Comparison of ENCODE assay signal across 31 cellular contexts in genomic region chr1:199983531-199983930, GRCh38. TPM values are rescaled to one million over a fixed set of nuclear protein-coding genes. Genes with fewer than 3 reads are reported as not detected.
DNase-seq lines count a peak whose midpoint lies in the region; ATAC-seq, FAIRE-seq and TF ChIP-seq lines count a peak whose summit lies in the region.
"Had no signal": no experiment of that assay in that cellular context is flagged by ENCODE, and none has a peak within 500 bp of the region (broad histone marks: within the 10 kb centered on the region; RNA-seq: fewer than 3 reads in every experiment).

No MANE protein-coding gene starts in this region.

- H3K4me1 ChIP-seq in mucosa of rectum (ENCODE audit: control insufficient read depth in 2 of 2, insufficient read depth in 2 of 2, low read length in 2 of 2) (peaks cover 0 to 13% of the 10 kb centered on the region in 2 donors), neural progenitor cell (peaks cover 3% of the 10 kb centered on the region), transverse colon (peaks cover 0 to 3% (median 0%) of the 10 kb centered on the region in 4 donors), tibial nerve (no peaks in the 10 kb centered on the region)
- H3K4me1 ChIP-seq: BE2C had no signal

- H3K36me3 Mint-ChIP-seq in neural progenitor cell (no peaks in the 10 kb centered on the region), T-helper 17 cell (ENCODE audit: low read depth) (no peaks in the 10 kb centered on the region)
- H3K36me3 Mint-ChIP-seq: CD14-positive monocyte; CD4-positive, alpha-beta memory T cell; CD4-positive, CD25-positive, alpha-beta regulatory T cell; CD8-positive, alpha-beta memory T cell had no signal

- H3K9ac ChIP-seq in mucosa of rectum (ENCODE audit: low read depth in 1 of 2, low read length in 2 of 2) (no peak overlapping the region), neural progenitor cell (no peak overlapping the region)
- H3K9ac ChIP-seq: BLaER1 had no signal

- intact Hi-C loops in transverse colon (cut with DNase I; ENCODE audit: low total_unique reads) = no loop called here

- H2AFZ ChIP-seq in neural progenitor cell (replicated peaks) = no peak overlapping the region

- no peaks in the 10 kb centered on the region for H3K9me3 Mint-ChIP-seq in neural progenitor cell
- H3K9me3 Mint-ChIP-seq: CD14-positive monocyte; CD4-positive, alpha-beta memory T cell; CD4-positive, CD25-positive, alpha-beta regulatory T cell; CD8-positive, alpha-beta memory T cell had no signal

- no peaks in the 10 kb centered on the region for H3K36me3 ChIP-seq in mucosa of rectum (ENCODE audit: control insufficient read depth in 2 of 2, insufficient read depth in 2 of 2, low read length in 2 of 2)
- H3K36me3 ChIP-seq in neural progenitor cell = no peaks in the 10 kb centered on the region
- H3K36me3 ChIP-seq in transverse colon = no peaks in the 10 kb centered on the region
- no peaks in the 10 kb centered on the region for H3K36me3 ChIP-seq in tibial nerve
- H3K36me3 ChIP-seq: BE2C, BLaER1 had no signal

- TF ChIP-seq CTCF in VCaP (conservative IDR thresholded peaks at IDR 0.05) = no peak
- no peak for TF ChIP-seq CTCF in neural progenitor cell (IDR thresholded peaks at IDR 0.05)
- TF ChIP-seq CTCF in transverse colon (IDR thresholded peaks at IDR 0.05) = no peak
- TF ChIP-seq CTCF in tibial nerve (IDR thresholded peaks at IDR 0.05) = no peak

- no peaks in the 10 kb centered on the region for H4K20me1 ChIP-seq in neural progenitor cell (ENCODE audit: low read depth)
- H4K20me1 ChIP-seq: BLaER1 had no signal

- WGBS in transverse colon (ENCODE audit: low coverage in 1 of 2), 2 donors = 83 to 90% methylated on average over 3 of the region's 3 CpGs
- 77 to 80% methylated on average over 3 of the region's 3 CpGs for WGBS in tibial nerve, 2 donors

- in situ Hi-C loops in transverse colon (cut with MboI; ENCODE audit: low pct_ligation_motif_present in 1 of 4, low pct_unique_long_range_greater_than_20kb in 1 of 4, low sequenced_read_pairs in 3 of 4) = no loop called here

- no peak for FAIRE-seq in urothelium cell line (lab: Jason Lieb, UNC)
- FAIRE-seq: A204.1, GM12878, GM12892, GM18507 had no signal

- no peak for ATAC-seq in T-helper 17 cell
- ATAC-seq: GM12878 had no signal

- H3K9me3 ChIP-seq in mucosa of rectum (ENCODE audit: control insufficient read depth in 2 of 2, low read length in 2 of 2) (no peaks in the 10 kb centered on the region), neural progenitor cell (ENCODE audit: low read depth) (no peaks in the 10 kb centered on the region), transverse colon (no peaks in the 10 kb centered on the region), tibial nerve (no peaks in the 10 kb centered on the region), T-helper 17 cell (ENCODE audit: control insufficient read depth, low read length, poor library complexity, severe bottlenecking) (no peaks in the 10 kb centered on the region)
- H3K9me3 ChIP-seq: BE2C, BLaER1 had no signal

- peaks cover 4% of the 10 kb centered on the region for H3F3A ChIP-seq in neural progenitor cell (ENCODE audit: low read depth)

- H3K27me3 ChIP-seq in mucosa of rectum (ENCODE audit: control insufficient read depth in 2 of 2, insufficient read depth in 2 of 2, low read length in 2 of 2) (no peaks in the 10 kb centered on the region), neural progenitor cell (no peaks in the 10 kb centered on the region), transverse colon (no peaks in the 10 kb centered on the region), tibial nerve (no peaks in the 10 kb centered on the region)
- H3K27me3 ChIP-seq: BE2C, BLaER1 had no signal

- peaks cover 2% of the 10 kb centered on the region for H3K4me1 Mint-ChIP-seq in neural progenitor cell
- H3K4me1 Mint-ChIP-seq in T-helper 17 cell = no peaks in the 10 kb centered on the region
- H3K4me1 Mint-ChIP-seq: CD4-positive, alpha-beta memory T cell; CD4-positive, CD25-positive, alpha-beta regulatory T cell; CD8-positive, alpha-beta memory T cell had no signal

- H3K27me3 Mint-ChIP-seq in neural progenitor cell (ENCODE audit: insufficient read depth, low read depth) = peaks cover 2% of the 10 kb centered on the region
- H3K27me3 Mint-ChIP-seq in T-helper 17 cell = no peaks in the 10 kb centered on the region
- H3K27me3 Mint-ChIP-seq: CD4-positive, alpha-beta memory T cell had no signal

- H3K79me2 ChIP-seq in neural progenitor cell (ENCODE audit: low read depth) = no peaks in the 10 kb centered on the region

- H3K4me3 ChIP-seq in mucosa of rectum (ENCODE audit: low read length in 2 of 2) (no peak overlapping the region), neural progenitor cell (no peak overlapping the region), transverse colon (no peak overlapping the region), tibial nerve (no peak overlapping the region)
- H3K4me3 ChIP-seq: BLaER1, GM12878 had no signal

- H3K27ac Mint-ChIP-seq in neural progenitor cell (no peak overlapping the region), T-helper 17 cell (no peak overlapping the region)
- H3K27ac Mint-ChIP-seq: CD4-positive, alpha-beta memory T cell; CD4-positive, CD25-positive, alpha-beta regulatory T cell; CD8-positive, alpha-beta memory T cell had no signal

- no peak overlapping the region for H3K4me2 ChIP-seq in neural progenitor cell
- H3K4me2 ChIP-seq: BLaER1 had no signal

- H3K27ac ChIP-seq in VCaP (peak overlapping the region; percentile 73), mucosa of rectum (ENCODE audit: low read depth in 2 of 2, low read length in 2 of 2) (peak overlapping the region; percentile 65 to 76), neural progenitor cell (no peak overlapping the region), transverse colon (peak overlapping the region in 3 of 4 donors; percentile 63 to 70 (median 67)), tibial nerve (no peak overlapping the region)
- H3K27ac ChIP-seq: BLaER1 had no signal

- DNase-seq in neural progenitor cell (ENCODE audit: low spot score) (peak; percentile 28), transverse colon (no peak), urothelium cell line (ENCODE audit: low spot score) (no peak), dedifferentiated amniotic fluid mesenchymal stem cell (ENCODE audit: extremely low spot score) (no peak), tibial nerve (ENCODE audit: low spot score in 2 of 2) (no peak), T-helper 17 cell (no peak)
- DNase-seq: 8988T; ACHN; BE2C; C1 segment of cervical spinal cord; CD4-positive, alpha-beta memory T cell; CD4-positive, CD25-positive, alpha-beta regulatory T cell; CD8-positive, alpha-beta memory T cell; COR-L47; DMS 273 treated with DMSO at 0.1 percent for 48 hours; DMS153; DMS53; DMS79; DND-41; EL; GDM1 had no signal

- no peak overlapping the region for H3K4me3 Mint-ChIP-seq in neural progenitor cell
- H3K4me3 Mint-ChIP-seq in T-helper 17 cell = no peak overlapping the region
- H3K4me3 Mint-ChIP-seq: CD14-positive monocyte; CD4-positive, alpha-beta memory T cell; CD4-positive, CD25-positive, alpha-beta regulatory T cell; CD8-positive, alpha-beta memory T cell had no signal

- TF ChIP-seq EP300 in transverse colon (IDR thresholded peaks at IDR 0.05; ENCODE audit: low read depth) (no peak), tibial nerve (IDR thresholded peaks at IDR 0.05) (no peak)

- no peak for TF ChIP-seq POLR2A in transverse colon (IDR thresholded peaks at IDR 0.05)
- no peak for TF ChIP-seq POLR2A in tibial nerve (IDR thresholded peaks at IDR 0.05)

RNA-seq across cellular contexts. Expression of gene NR5A2, which starts 44.0 kb away (rescaled TPM):
- 0.12 TPM in 1 of 2 replicates, not detected in the other for total RNA-seq in neural progenitor cell (ENCODE audit: low replicate concordance)
- 10 to 100 TPM; 75.4 to 92.6 (median 85.4) TPM for total RNA-seq in transverse colon
- 1 to 10 TPM; 3.8 to 9.0 (median 4.5) TPM for total RNA-seq in tibial nerve
- not detected for total RNA-seq in T-helper 17 cell
- total RNA-seq: A673; CD4-positive, alpha-beta memory T cell; CD4-positive, CD25-positive, alpha-beta regulatory T cell; CD8-positive, alpha-beta memory T cell; G401 had no signal

Comparison
In these comparisons a context has a peak if more than half of its experiments do, and no peak if none do; other contexts are left out.
1. H3K27ac ChIP-seq: peak in VCaP (single experiment), mucosa of rectum (2 of 2) and transverse colon (3 of 4); none in neural progenitor cell (single experiment) and tibial nerve (0 of 4).
2. RNA of gene NR5A2, which starts 44.0 kb away (total RNA-seq): 75.4 to 92.6 TPM in transverse colon; 3.8 to 9.0 TPM in tibial nerve, 0.12 TPM in neural progenitor cell and not detected in T-helper 17 cell; every median in the first group is over 4 times any median in the second.